Comparison of ENCODE assay signal across 18 cellular contexts in genomic region chr13:29676535-29676934, GRCh38.
DNase-seq lines count a peak whose midpoint lies in the region; ATAC-seq and TF ChIP-seq lines count a peak whose summit lies in the region.
"Had no signal": no experiment of that assay in that cellular context is flagged by ENCODE, and none has a peak within 500 bp of the region (broad histone marks: within the 10 kb centered on the region; RNA-seq: fewer than 3 reads in every experiment).

No MANE protein-coding gene starts in this region.

- H3K36me3 Mint-ChIP-seq in osteocyte (ENCODE audit: unreplicated experiment), result no peaks in the 10 kb centered on the region

- H3K27me3 ChIP-seq in brain microvascular endothelial cell (replicated peaks), result no peaks in the 10 kb centered on the region
- H3K27me3 ChIP-seq: adrenal gland, testis had no signal

- DNase-seq in DMS153 treated with DMSO at 0.1 percent for 48 hours (lab: John Stamatoyannopoulos, UW; ENCODE audit: unreplicated experiment) (peak; percentile 38), DMS153 (lab: John Stamatoyannopoulos, UW) (no peak), brain microvascular endothelial cell (peak; percentile 6), iris pigment epithelial cell (ENCODE audit: low read depth) (peak; percentile 3), GDM1 (lab: John Stamatoyannopoulos, UW) (no peak), osteocyte (ENCODE audit: extremely low spot score, unreplicated experiment) (no peak)
- DNase-seq: activated T-cell treated with anti-CD3 and anti-CD28 coated beads for 4 hours; adrenal gland; head of caudate nucleus; left ventricle myocardium superior; MM.1S; NCI-H2171 treated with DMSO at 0.1 percent for 48 hours; stimulated activated CD4-positive, alpha-beta T cell treated with anti-CD3 and anti-CD28 coated beads, Interleukin-12 subunit alpha, Interleukin-12 subunit beta, amount 100 ng/mL, for 4 hours; testis had no signal

- H3K9me3 Mint-ChIP-seq in osteocyte (ENCODE audit: unreplicated experiment), result no peaks in the 10 kb centered on the region

- H3K36me3 ChIP-seq in brain microvascular endothelial cell (replicated peaks), result no peaks in the 10 kb centered on the region
- H3K36me3 ChIP-seq: adrenal gland had no signal

- H3K27ac ChIP-seq in brain microvascular endothelial cell, result no peak overlapping the region
- H3K27ac ChIP-seq: 22Rv1, adrenal gland, testis had no signal

- no peak for TF ChIP-seq CTCF in brain microvascular endothelial cell (IDR thresholded peaks at IDR 0.05; ENCODE audit: low read depth, low read length, missing control alignments)
- TF ChIP-seq CTCF in osteocyte (IDR thresholded peaks at IDR 0.05), result no peak

- in situ Hi-C loops in brain microvascular endothelial cell (cut with HindIII; ENCODE audit: low pct_ligation_motif_present, low sequenced_read_pairs), result no loop called here

- ATAC-seq in GM19467 (IDR thresholded peaks at IDR 0.05; ENCODE audit: unreplicated experiment) (no peak), GM18511 (IDR thresholded peaks at IDR 0.05; ENCODE audit: unreplicated experiment) (no peak)
- ATAC-seq: activated CD4-positive, CD25-positive, alpha-beta regulatory T cell treated with anti-CD3 and anti-CD28 coated beads, Interleukin-2, amount 50 U/mL, for 24 hours; left ventricle myocardium superior had no signal

- H3K4me3 ChIP-seq in brain microvascular endothelial cell (ENCODE audit: low read depth, low read length), result no peak overlapping the region
- H3K4me3 ChIP-seq: adrenal gland, testis had no signal

- no peaks in the 10 kb centered on the region for H3K27me3 Mint-ChIP-seq in osteocyte (ENCODE audit: unreplicated experiment)

- H3K27ac Mint-ChIP-seq in osteocyte (ENCODE audit: unreplicated experiment), result no peak overlapping the region

- H3K4me3 Mint-ChIP-seq in osteocyte (ENCODE audit: unreplicated experiment), result no peak overlapping the region

- peaks cover 13% of the 10 kb centered on the region for H3K4me1 Mint-ChIP-seq in osteocyte (ENCODE audit: unreplicated experiment)

Comparison
In these comparisons a context has a peak if more than half of its experiments do, and no peak if none do; other contexts are left out.
1. DNase-seq: peak in DMS153 treated with DMSO at 0.1 percent for 48 hours (single experiment), brain microvascular endothelial cell (single experiment) and iris pigment epithelial cell (single experiment); none in DMS153 (single experiment), GDM1 (single experiment) and osteocyte (single experiment).